Comparison of ENCODE assay signal across 12 cellular contexts in the genomic region with DNA sequence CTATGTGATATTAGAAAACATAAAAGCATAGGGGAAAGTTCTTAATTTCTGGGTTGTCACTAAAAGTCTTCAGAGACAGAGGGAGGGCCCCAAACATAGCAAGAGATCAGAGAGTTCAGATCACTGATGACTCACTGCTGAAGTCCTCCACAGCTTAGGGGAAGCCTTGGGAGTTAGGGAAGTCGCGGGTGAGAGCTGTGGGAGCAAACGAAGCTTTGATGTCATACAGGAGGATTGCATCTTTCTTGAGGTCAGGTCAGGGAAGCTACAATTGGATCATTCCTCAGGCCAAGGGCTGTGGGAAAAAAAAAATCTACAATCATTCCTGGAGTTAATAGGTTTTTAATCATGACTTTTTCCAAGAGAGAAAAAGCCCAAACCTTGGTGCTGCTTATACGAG.
A peak's percentile ranks its signal among the peaks of the same experiment; 100 is the strongest.
DNase-seq lines count a peak whose midpoint lies in the region; ATAC-seq and TF ChIP-seq lines count a peak whose summit lies in the region.
"Had no signal": no experiment of that assay in that cellular context is flagged by ENCODE, and none has a peak within 500 bp of the region (broad histone marks: within the 10 kb centered on the region; RNA-seq: fewer than 3 reads in every experiment).

No MANE protein-coding gene starts in this region.

- H3K9me3 ChIP-seq in HCT116 (ENCODE audit: control insufficient read depth in 1 of 2, insufficient read depth in 1 of 2, low read depth in 1 of 2, low read length in 2 of 2), result no peaks in the 10 kb centered on the region
- H3K9me3 ChIP-seq in breast epithelium, result no peaks in the 10 kb centered on the region

- H3K36me3 Mint-ChIP-seq in activated naive CD4-positive, alpha-beta T cell treated with anti-CD3 and anti-CD28 coated beads, Interleukin-2, amount 50 U/mL, for 72 hours, result no peaks in the 10 kb centered on the region
- H3K36me3 Mint-ChIP-seq: activated naive CD8-positive, alpha-beta T cell treated with anti-CD3 and anti-CD28 coated beads for 36 hours had no signal

- RAD21 ChIA-PET in HCT116 (lab: Charles Lee; ENCODE audit: low non-redundant PET in 1 of 2, low total read pairs in 2 of 2, uncharacterized antibody in 2 of 2, unreplicated experiment in 2 of 2), result no interaction called here

- no peaks in the 10 kb centered on the region for H3K79me2 ChIP-seq in HCT116 (ENCODE audit: insufficient read depth, low read length)

- no peak overlapping the region for H3K9ac ChIP-seq in HCT116 (ENCODE audit: low read length)

- no peak for TF ChIP-seq RAD21 in HCT116 (IDR thresholded peaks at IDR 0.05; ENCODE audit: low read depth)

- H3K27me3 ChIP-seq in HCT116 (ENCODE audit: insufficient read depth, low read length) (no peaks in the 10 kb centered on the region), breast epithelium (no peaks in the 10 kb centered on the region)

- H3K27ac ChIP-seq in HCT116 (ENCODE audit: low read depth, low read length), result no peak overlapping the region
- H3K27ac ChIP-seq in breast epithelium, result peak overlapping the region; percentile 56 to 91

- no peak for TF ChIP-seq POLR2A in HCT116 (IDR thresholded peaks at IDR 0.05; ENCODE audit: borderline replicate concordance, extremely low read depth, insufficient read depth, insufficient read length)
- no peak for TF ChIP-seq POLR2A in breast epithelium (IDR thresholded peaks at IDR 0.05)

- DNase-seq in HCT116 (ENCODE audit: low read depth, low spot score), result peak; percentile 26
- no peak for DNase-seq in breast epithelium (ENCODE audit: low spot score in 2 of 2)
- DNase-seq in kidney glomerular epithelial cell (lab: John Stamatoyannopoulos, UW), result peak; percentile 39
- DNase-seq in stromal cell of bone marrow (ENCODE audit: low read depth), result peak; percentile 77
- DNase-seq in activated CD4-positive, alpha-beta T cell treated with anti-CD3 and anti-CD28 coated beads for 1 hour, result no peak
- no peak for DNase-seq in NCI-H1092 (lab: John Stamatoyannopoulos, UW)
- no peak for DNase-seq in activated naive CD4-positive, alpha-beta T cell treated with anti-CD3 and anti-CD28 coated beads, Interleukin-2, amount 50 U/mL, for 72 hours (ENCODE audit: low spot score in 2 of 2)
- DNase-seq: activated CD4-positive, alpha-beta T cell treated with anti-CD3 and anti-CD28 coated beads, Interleukin-2, amount 10 ng/mL, durations not matched to agents 7 days and 5 days; activated naive CD8-positive, alpha-beta T cell treated with anti-CD3 and anti-CD28 coated beads for 36 hours; foreskin melanocyte; NCI-H1930 had no signal

- intact Hi-C loops in HCT116 (cut with micrococcal nuclease), result no loop called here
- intact Hi-C loops in breast epithelium (cut with DNase I; ENCODE audit: low total_unique reads), result no loop called here

- POLR2A ChIA-PET in HCT116 (lab: Charles Lee), result no interaction called here

- no peaks in the 10 kb centered on the region for H3K36me3 ChIP-seq in HCT116 (ENCODE audit: control insufficient read depth in 1 of 2, insufficient read depth in 2 of 2, low read length in 2 of 2)
- H3K36me3 ChIP-seq in breast epithelium, result no peaks in the 10 kb centered on the region

- BruUV-seq in HCT116 (replicated peaks; lab: Mats Ljungman, UMichigan), result no TSS peak

- peak overlapping the region; percentile 41 for H3K4me2 ChIP-seq in HCT116 (ENCODE audit: low read length)

- ATAC-seq in HCT116, result peak; percentile 53
- ATAC-seq in activated naive CD4-positive, alpha-beta T cell treated with anti-CD3 and anti-CD28 coated beads, Interleukin-2, amount 50 U/mL, for 72 hours, result no peak
- no peak for ATAC-seq in GM18861 (IDR thresholded peaks at IDR 0.05; ENCODE audit: unreplicated experiment)

- H3K4me1 ChIP-seq in HCT116 (ENCODE audit: control insufficient read depth in 1 of 2, insufficient read depth in 2 of 2, low read length in 2 of 2) (peaks cover 23 to 57% of the 10 kb centered on the region in 2 experiments), breast epithelium (no peaks in the 10 kb centered on the region)

- H3K4me3 ChIP-seq in HCT116 (replicated peaks in 1 of 2; ENCODE audit: low read depth in 1 of 2, low read length in 2 of 2), result no peak overlapping the region
- no peak overlapping the region for H3K4me3 ChIP-seq in breast epithelium

- TF ChIP-seq CTCF in HCT116 (IDR thresholded peaks at IDR 0.05 in 2 of 3, conservative IDR thresholded peaks at IDR 0.05 in 1 of 3; ENCODE audit: borderline replicate concordance in 1 of 3, insufficient read depth in 1 of 3, low read depth in 2 of 3, low read length in 2 of 3), result no peak
- TF ChIP-seq CTCF in breast epithelium (IDR thresholded peaks at IDR 0.05), result no peak

- H2AFZ ChIP-seq in HCT116 (ENCODE audit: low read depth, low read length, poor library complexity, severe bottlenecking), result no peak overlapping the region

- H3K9me2 ChIP-seq in HCT116 (ENCODE audit: insufficient read depth), result no peaks in the 10 kb centered on the region

- no peaks in the 10 kb centered on the region for H4K20me1 ChIP-seq in HCT116 (ENCODE audit: insufficient read depth)

- CTCF ChIA-PET in HCT116 (lab: Charles Lee), result interaction anchor here (1.4 kb wide), 1 partner anchor 16 kb away, joined by 5 read pairs; no protein-coding TSS in a partner anchor

- H3K27ac Mint-ChIP-seq in activated naive CD4-positive, alpha-beta T cell treated with anti-CD3 and anti-CD28 coated beads, Interleukin-2, amount 50 U/mL, for 72 hours, result no peak overlapping the region
- H3K27ac Mint-ChIP-seq: activated CD4-positive, alpha-beta T cell treated with anti-CD3 and anti-CD28 coated beads, Interleukin-2, amount 10 ng/mL, durations not matched to agents 7 days and 5 days; activated naive CD8-positive, alpha-beta T cell treated with anti-CD3 and anti-CD28 coated beads for 36 hours had no signal

- H3K9me3 Mint-ChIP-seq in activated naive CD4-positive, alpha-beta T cell treated with anti-CD3 and anti-CD28 coated beads, Interleukin-2, amount 50 U/mL, for 72 hours, result no peaks in the 10 kb centered on the region
- H3K9me3 Mint-ChIP-seq: activated CD4-positive, alpha-beta T cell treated with anti-CD3 and anti-CD28 coated beads, Interleukin-2, amount 10 ng/mL, durations not matched to agents 7 days and 5 days; activated naive CD8-positive, alpha-beta T cell treated with anti-CD3 and anti-CD28 coated beads for 36 hours had no signal

TF ChIP-seq in HCT116, 20 proteins besides CTCF, POLR2A, EP300 and RAD21 (continues in another document):
- TF ChIP-seq JUND (IDR thresholded peaks at IDR 0.05) (peak; percentile 43), TCF7L2 (IDR thresholded peaks at IDR 0.05; ENCODE audit: borderline replicate concordance, extremely low read depth, insufficient read depth, insufficient read length) (peak; percentile 80), CEBPB (IDR thresholded peaks at IDR 0.05; ENCODE audit: low read depth) (no peak), CBX3 (IDR thresholded peaks at IDR 0.05; ENCODE audit: low read depth) (no peak), FOSL1 (IDR thresholded peaks at IDR 0.05; ENCODE audit: low read depth) (peak; percentile 48; the same call in 1 of the 2 replicates), SP1 (IDR thresholded peaks at IDR 0.05; ENCODE audit: low read depth) (peak; percentile 37; the same call in 1 of the 2 replicates), EZH2 (IDR thresholded peaks at IDR 0.05) (no peak), YY1 (IDR thresholded peaks at IDR 0.05; ENCODE audit: extremely low read depth, insufficient replicate concordance, low read depth, low read length) (no peak), SRF (IDR thresholded peaks at IDR 0.05; ENCODE audit: low read depth) (no peak), EGR1 (IDR thresholded peaks at IDR 0.05; ENCODE audit: low read depth) (no peak), ZNF274 (IDR thresholded peaks at IDR 0.05; ENCODE audit: low read depth, low read length) (no peak), REST (IDR thresholded peaks at IDR 0.05; ENCODE audit: low read depth) (no peak), POLR2AphosphoS5 (IDR thresholded peaks at IDR 0.05; ENCODE audit: low read depth, low read length) (no peak), ELF1 (IDR thresholded peaks at IDR 0.05; ENCODE audit: borderline replicate concordance, low read depth) (no peak), ZFX (IDR thresholded peaks at IDR 0.05) (no peak), SIN3A (IDR thresholded peaks at IDR 0.05; ENCODE audit: low read depth) (no peak), EZH2phosphoT487 (IDR thresholded peaks at IDR 0.05; ENCODE audit: borderline replicate concordance) (no peak)
- TF ChIP-seq, protein P1, sequence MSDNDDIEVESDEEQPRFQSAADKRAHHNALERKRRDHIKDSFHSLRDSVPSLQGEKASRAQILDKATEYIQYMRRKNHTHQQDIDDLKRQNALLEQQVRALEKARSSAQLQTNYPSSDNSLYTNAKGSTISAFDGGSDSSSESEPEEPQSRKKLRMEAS (IDR thresholded peaks at IDR 0.05), result no peak
- TF ChIP-seq, protein P2, sequence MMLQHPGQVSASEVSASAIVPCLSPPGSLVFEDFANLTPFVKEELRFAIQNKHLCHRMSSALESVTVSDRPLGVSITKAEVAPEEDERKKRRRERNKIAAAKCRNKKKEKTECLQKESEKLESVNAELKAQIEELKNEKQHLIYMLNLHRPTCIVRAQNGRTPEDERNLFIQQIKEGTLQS (IDR thresholded peaks at IDR 0.05), result 0 out of 2 replicates have a peak, but pooled peaks have one; percentile 22

Comparison
In these comparisons a context has a peak if more than half of its experiments do, and no peak if none do; other contexts are left out.
1. DNase-seq: peak in HCT116 (single experiment), kidney glomerular epithelial cell (single experiment) and stromal cell of bone marrow (single experiment); none in breast epithelium (0 of 2), activated CD4-positive, alpha-beta T cell treated with anti-CD3 and anti-CD28 coated beads for 1 hour (single experiment), NCI-H1092 (single experiment) and activated naive CD4-positive, alpha-beta T cell treated with anti-CD3 and anti-CD28 coated beads, Interleukin-2, amount 50 U/mL, for 72 hours (0 of 2).